In the genomic region with DNA sequence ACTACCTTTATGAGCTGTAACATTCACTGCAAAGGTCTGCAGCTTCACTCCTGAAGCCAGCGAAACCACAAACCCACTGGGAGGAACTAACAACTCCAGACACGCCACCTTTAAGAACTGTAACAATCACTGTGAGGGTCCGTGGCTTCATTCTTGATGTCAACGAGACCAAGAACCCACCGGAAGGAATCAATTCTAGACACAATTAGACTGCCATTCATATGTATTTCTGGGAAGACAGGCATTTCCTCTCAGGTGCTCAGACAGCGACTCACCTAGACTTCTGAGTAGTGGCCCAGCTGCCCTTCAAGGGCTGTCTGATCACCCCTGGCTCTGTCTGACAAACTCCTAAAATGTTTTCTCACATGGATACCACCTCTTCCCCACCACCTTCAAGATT, we compare ENCODE assay signal across 20 cellular contexts.
"Had no signal": no experiment of that assay in that cellular context is flagged by ENCODE, and none has a peak within 500 bp of the region (broad histone marks: within the 10 kb centered on the region; RNA-seq: fewer than 3 reads in every experiment).

No MANE protein-coding gene starts in this region.

- DNase-seq: activated T-cell treated with anti-CD3 and anti-CD28 coated beads, Interleukin-2, amount 50 U/mL, for 24 hours; aorta; colonic mucosa; immature natural killer cell; left cardiac atrium; mesenchymal stem cell; mucosa of descending colon; nephron progenitor cell; nucleus accumbens; small intestine; stimulated activated CD4-positive, alpha-beta T cell treated with anti-CD3 and anti-CD28 coated beads, Interleukin-2, amount 100 ng/mL, for 24 hours; stomach; T-helper 1 cell had no signal

- H3K4me3 ChIP-seq: colonic mucosa, mucosa of descending colon, stomach, suprapubic skin, tibial nerve, vagina had no signal

- H3K27ac ChIP-seq: colonic mucosa, stomach, suprapubic skin, tibial nerve, vagina had no signal

- ATAC-seq: activated naive CD4-positive, alpha-beta T cell treated with anti-CD3 and anti-CD28 coated beads, Interleukin-2, amount 50 U/mL, for 72 hours; activated T-helper 17 cell treated with anti-CD3 and anti-CD28 coated beads, Interleukin-2, amount 50 U/mL, for 72 hours; left cardiac atrium; mucosa of descending colon; sciatic nerve; stimulated activated memory B cell treated with anti-CD40 and anti-IgM and Interleukin-4, amounts not matched to agents 10 μg/mL and 1 μg/mL and 100 μg/mL, for 72 hours had no signal
